In genomic region chr2:109166811-109167210, GRCh38 we compare ENCODE assay signal across 17 cellular contexts. TPM values are rescaled to one million over a fixed set of nuclear protein-coding genes. Genes with fewer than 3 reads are reported as not detected.
A peak's percentile ranks its signal among the peaks of the same experiment; 100 is the strongest.
DNase-seq lines count a peak whose midpoint lies in the region; TF ChIP-seq lines count a peak whose summit lies in the region.
"Had no signal": no experiment of that assay in that cellular context is flagged by ENCODE, and none has a peak within 500 bp of the region (broad histone marks: within the 10 kb centered on the region; RNA-seq: fewer than 3 reads in every experiment).

No MANE protein-coding gene starts in this region.

- DNase-seq in GM04504 (ENCODE audit: low read depth) (peak; percentile 65), SK-MEL-5 (ENCODE audit: low read depth, low spot score) (peak; percentile 83), fibroblast of mammary gland (ENCODE audit: low read depth) (peak; percentile 93), HCEC 1CT (no peak), NCI-H524 treated with DMSO at 0.1 percent for 48 hours (lab: John Stamatoyannopoulos, UW) (no peak)
- no peak for DNase-seq in activated naive CD4-positive, alpha-beta T cell treated with anti-CD3 and anti-CD28 coated beads, Interleukin-2, amount 50 U/mL, for 16 hours
- DNase-seq: activated CD4-positive, alpha-beta T cell treated with anti-CD3 and anti-CD28 coated beads for 36 hours; activated CD8-positive, alpha-beta memory T cell treated with anti-CD3 and anti-CD28 coated beads, Interleukin-2, amount 10 ng/mL, durations not matched to agents 7 days and 5 days; activated effector memory CD4-positive, alpha-beta T cell treated with Interleukin-2 at 50 U/mL for 16 hours; C1 segment of cervical spinal cord; head of caudate nucleus; naive thymus-derived CD8-positive, alpha-beta T cell; NCI-H187 treated with DMSO at 0.1 percent for 48 hours; NCI-H526 treated with DMSO at 0.1 percent for 48 hours; spleen; tibial artery had no signal

- H3K4me2 ChIP-seq in skeletal muscle satellite cell (ENCODE audit: low read length): peak overlapping the region; percentile 71

- H3K9me3 ChIP-seq in skeletal muscle satellite cell (replicated peaks; ENCODE audit: low read length): no peaks in the 10 kb centered on the region
- H3K9me3 ChIP-seq: spleen, tibial artery had no signal

- H3K4me3 ChIP-seq in fibroblast of mammary gland (ENCODE audit: control insufficient read depth, low read depth, low read length) (no peak overlapping the region), skeletal muscle satellite cell (ENCODE audit: low read length) (peak overlapping the region; percentile 41)
- H3K4me3 ChIP-seq: spleen, tibial artery had no signal

- in situ Hi-C loops in SK-MEL-5 (cut with HindIII; ENCODE audit: low pct_unique_long_range_greater_than_20kb, low sequenced_read_pairs): no loop called here

- no peaks in the 10 kb centered on the region for H3K27me3 ChIP-seq in skeletal muscle satellite cell (ENCODE audit: control insufficient read depth, insufficient read depth, low read length)
- H3K27me3 ChIP-seq: tibial artery had no signal

- peaks cover 11% of the 10 kb centered on the region for H3K36me3 ChIP-seq in skeletal muscle satellite cell (ENCODE audit: insufficient read depth, low read length)
- H3K36me3 ChIP-seq: spleen, tibial artery had no signal

- H3K9ac ChIP-seq in skeletal muscle satellite cell (ENCODE audit: low read depth, low read length): peak overlapping the region; percentile 74

- H3K4me1 ChIP-seq in skeletal muscle satellite cell (ENCODE audit: control insufficient read depth, insufficient read depth, low read length): peaks cover 52% of the 10 kb centered on the region

- TF ChIP-seq CTCF in fibroblast of mammary gland (conservative IDR thresholded peaks at IDR 0.05; ENCODE audit: control insufficient read depth, insufficient read depth, low read depth, low read length): no peak

RNA-seq across cellular contexts. Expression of gene SH3RF3, which starts 37.8 kb away (rescaled TPM):
- 0.32 and 0.35 TPM in 2 replicates for total RNA-seq in SK-MEL-5 (2014; rRNA removed; shearing (Covaris generic))
- polyA plus RNA-seq in SK-MEL-5 (2015; cell fraction: cytosol; rRNA removed): 0.77 and 1.1 TPM in 2 replicates
- polyA plus RNA-seq in SK-MEL-5 (2015; cell fraction: nucleus; rRNA removed): 0.30 and 0.41 TPM in 2 replicates
- 4.6 and 6.3 TPM in 2 replicates for total RNA-seq in skeletal muscle satellite cell (2012; rRNA removed)

Comparison
In these comparisons a context has a peak if more than half of its experiments do, and no peak if none do; other contexts are left out.
1. DNase-seq: peak in GM04504 (single experiment), SK-MEL-5 (single experiment) and fibroblast of mammary gland (single experiment); none in HCEC 1CT (single experiment), NCI-H524 treated with DMSO at 0.1 percent for 48 hours (single experiment) and activated naive CD4-positive, alpha-beta T cell treated with anti-CD3 and anti-CD28 coated beads, Interleukin-2, amount 50 U/mL, for 16 hours (single experiment).